ENCODE assay signal across 16 cellular contexts in genomic region chr7:120180221-120180620, GRCh38.
"Had no signal": no experiment of that assay in that cellular context is flagged by ENCODE, and none has a peak within 500 bp of the region (broad histone marks: within the 10 kb centered on the region; RNA-seq: fewer than 3 reads in every experiment).

No MANE protein-coding gene starts in this region.

- H3K27ac ChIP-seq: breast epithelium, right atrium auricular region had no signal

- H3K36me3 ChIP-seq: breast epithelium, right atrium auricular region had no signal

- ATAC-seq: activated CD4-positive, CD25-positive, alpha-beta regulatory T cell treated with anti-CD3 and anti-CD28 coated beads, Interleukin-2, amount 50 U/mL, for 24 hours; T-cell had no signal

- H3K4me3 ChIP-seq: breast epithelium, right atrium auricular region, skin epidermis had no signal

- H3K27me3 ChIP-seq: breast epithelium, right atrium auricular region had no signal

- H3K4me1 ChIP-seq: breast epithelium, right atrium auricular region had no signal

- DNase-seq: activated naive CD4-positive, alpha-beta T cell; activated naive CD8-positive, alpha-beta T cell treated with anti-CD3 and anti-CD28 coated beads, Interleukin-2, amount 10 ng/mL, durations not matched to agents 7 days and 5 days; anterior cingulate cortex; cerebellar nuclear complex; dermis blood vessel endothelial cell; foreskin fibroblast; glutamatergic neuron; nucleus accumbens; stimulated activated CD4-positive, alpha-beta T cell treated with anti-CD3 and anti-CD28 coated beads, Interleukin-4, amount 100 ng/mL, for 24 hours; stimulated activated naive CD4-positive, alpha-beta T cell; T-cell; T-helper 9 cell had no signal

- H3K9me3 ChIP-seq: breast epithelium, right atrium auricular region had no signal
